9 cellular contexts compared by ENCODE assay signal in the genomic region with DNA sequence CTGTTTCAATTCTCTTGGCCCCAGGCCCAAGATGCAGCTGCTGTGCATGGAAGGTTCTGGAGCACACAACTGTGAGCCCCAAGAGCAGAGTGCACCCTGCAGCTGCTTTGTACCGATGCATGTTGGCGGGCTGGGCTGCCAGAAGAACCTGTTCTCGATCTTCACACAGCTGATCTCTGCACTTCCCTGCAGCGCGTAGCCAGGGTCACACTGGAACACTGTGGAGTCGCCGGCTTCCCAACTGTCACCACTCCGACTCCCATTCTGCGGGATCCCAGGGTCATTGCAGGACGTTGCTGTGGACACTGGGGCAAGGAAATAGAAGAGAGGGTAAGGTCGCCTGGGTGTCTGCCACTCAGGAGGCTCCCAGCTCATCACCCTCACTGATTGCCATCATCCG.
"Had no signal": no experiment of that assay in that cellular context is flagged by ENCODE, and none has a peak within 500 bp of the region (broad histone marks: within the 10 kb centered on the region; RNA-seq: fewer than 3 reads in every experiment).

No MANE protein-coding gene starts in this region.

- DNase-seq: GM23248, GOT3, H7, HFFc6 had no signal

- H3K36me3 ChIP-seq: HAP-1 had no signal

- H3K4me1 Mint-ChIP-seq: IgD-negative memory B cell had no signal

- H3K4me3 ChIP-seq: GM23248, HAP-1 had no signal

- H3K27ac Mint-ChIP-seq: HFFc6, IgD-negative memory B cell had no signal

- H3K27ac ChIP-seq: GM23248, HL-60 had no signal

- H3K9ac ChIP-seq: GM23248 had no signal

- H3K4me1 ChIP-seq: HAP-1 had no signal

- H2AFZ ChIP-seq: GM23248 had no signal

- ATAC-seq: HCT116, HepG2 had no signal

- H3K9me3 ChIP-seq: HAP-1 had no signal

- H3K4me3 Mint-ChIP-seq: HFFc6, IgD-negative memory B cell had no signal

- H3K9me3 Mint-ChIP-seq: IgD-negative memory B cell had no signal
